ENCODE assay signal across 11 cellular contexts in genomic region chr18:76364282-76365259, GRCh38.
DNase-seq lines count a peak whose midpoint lies in the region; ATAC-seq, FAIRE-seq and TF ChIP-seq lines count a peak whose summit lies in the region.
"Had no signal": no experiment of that assay in that cellular context is flagged by ENCODE, and none has a peak within 500 bp of the region (broad histone marks: within the 10 kb centered on the region; RNA-seq: fewer than 3 reads in every experiment).

No MANE protein-coding gene starts in this region.

- no peak overlapping the region for H3K4me3 ChIP-seq in SK-N-SH (ENCODE audit: low read depth in 2 of 2, low read length in 1 of 2)
- H3K4me3 ChIP-seq in gastroesophageal sphincter, result no peak overlapping the region
- H3K4me3 ChIP-seq: cardiac muscle cell had no signal

- TF ChIP-seq POLR2A in GM12891 (IDR thresholded peaks at IDR 0.05; ENCODE audit: low read depth, low read length) (no peak), gastroesophageal sphincter (IDR thresholded peaks at IDR 0.05) (no peak)

- H2AFZ ChIP-seq in SK-N-SH (ENCODE audit: low read depth), result no peak overlapping the region

- TF ChIP-seq RAD21 in SK-N-SH (IDR thresholded peaks at IDR 0.05; ENCODE audit: low read length), result no peak

- TF ChIP-seq CTCF in SK-N-SH (IDR thresholded peaks at IDR 0.05) (no peak), gastroesophageal sphincter (IDR thresholded peaks at IDR 0.05) (no peak)

- no peak overlapping the region for H3K27ac ChIP-seq in SK-N-SH (ENCODE audit: low read depth in 2 of 2, low read length in 1 of 2)
- H3K27ac ChIP-seq in gastroesophageal sphincter, result no peak overlapping the region
- H3K27ac ChIP-seq: cardiac muscle cell had no signal

- H3K4me1 ChIP-seq in SK-N-SH (ENCODE audit: control insufficient read depth in 1 of 2, insufficient read depth in 2 of 2, low read depth in 1 of 2, low read length in 1 of 2) (no peaks in the 10 kb centered on the region), gastroesophageal sphincter (no peaks in the 10 kb centered on the region)

- H3F3A ChIP-seq in SK-N-SH (replicated peaks; ENCODE audit: insufficient read depth), result no peaks in the 10 kb centered on the region

- peaks cover 0 to 4% of the 10 kb centered on the region in 2 experiments for H3K36me3 ChIP-seq in SK-N-SH (replicated peaks in 1 of 2; ENCODE audit: control insufficient read depth in 1 of 2, insufficient read depth in 2 of 2, low read length in 1 of 2)
- H3K36me3 ChIP-seq in gastroesophageal sphincter, result peaks cover 0 to 50% of the 10 kb centered on the region in 2 donors

- H3K27me3 ChIP-seq in SK-N-SH (ENCODE audit: insufficient read depth) (no peaks in the 10 kb centered on the region), gastroesophageal sphincter (no peaks in the 10 kb centered on the region)
- H3K27me3 ChIP-seq: cardiac muscle cell had no signal

- FAIRE-seq in GM12891 (lab: Jason Lieb, UNC), result peak; percentile 48

- H3K4me2 ChIP-seq in SK-N-SH, result no peak overlapping the region

- POLR2A ChIA-PET in SK-N-SH (lab: Yijun Ruan, JAX), result no interaction called here

- DNase-seq in GM12891 (ENCODE audit: insufficient read length, low spot score) (no peak), NCI-H1048 (lab: John Stamatoyannopoulos, UW) (no peak), SK-N-SH (no peak), NCI-H2196 treated with DMSO at 0.1 percent for 48 hours (lab: John Stamatoyannopoulos, UW; ENCODE audit: unreplicated experiment) (no peak)
- DNase-seq in activated CD4-positive, alpha-beta T cell treated with anti-CD3 and anti-CD28 coated beads, Interleukin-2, amount 50 U/mL, for 48 hours, result peak; percentile 27 to 60
- DNase-seq: NCI-H446, nucleus accumbens had no signal

- no peak overlapping the region for H3K9ac ChIP-seq in SK-N-SH

- CTCF ChIA-PET in SK-N-SH (lab: Yijun Ruan, JAX), result interaction anchor here (0.9 to 1.1 kb wide), 2 partner anchors 16 to 345 kb away, joined by 3 read pairs; no protein-coding TSS in a partner anchor

- no peaks in the 10 kb centered on the region for H4K20me1 ChIP-seq in SK-N-SH (ENCODE audit: insufficient read depth)

- H3K9me3 ChIP-seq in SK-N-SH (no peaks in the 10 kb centered on the region), gastroesophageal sphincter (no peaks in the 10 kb centered on the region)

- ATAC-seq in GM19328 (IDR thresholded peaks at IDR 0.05; ENCODE audit: unreplicated experiment) (peak; percentile 68), HG02938 (IDR thresholded peaks at IDR 0.05; ENCODE audit: unreplicated experiment) (peak; percentile 91), gastroesophageal sphincter (no peak)

- WGBS in SK-N-SH (ENCODE audit: low lambda C conversion rate), result 71% methylated on average over 14 of the region's 14 CpGs
- 87% methylated on average over 12 to 13 of the region's 14 CpGs for WGBS in gastroesophageal sphincter (ENCODE audit: low coverage in 1 of 2), 2 donors

- H3K9me2 ChIP-seq in SK-N-SH, result no peaks in the 10 kb centered on the region

- H3K79me2 ChIP-seq in SK-N-SH (ENCODE audit: insufficient read depth), result no peaks in the 10 kb centered on the region

- TF ChIP-seq EP300 in SK-N-SH (IDR thresholded peaks at IDR 0.05; ENCODE audit: borderline replicate concordance in 1 of 2, low read depth in 1 of 2, low read length in 1 of 2), result no peak
- no peak for TF ChIP-seq EP300 in gastroesophageal sphincter (IDR thresholded peaks at IDR 0.05)

TF ChIP-seq in GM12891, 5 proteins besides CTCF, POLR2A, EP300 and RAD21:
- TF ChIP-seq TAF1 (IDR thresholded peaks at IDR 0.05; ENCODE audit: low read depth, low read length), result no peak
- TF ChIP-seq POLR2AphosphoS5 (IDR thresholded peaks at IDR 0.05; ENCODE audit: low read depth, low read length), result no peak
- no peak for TF ChIP-seq POU2F2 (IDR thresholded peaks at IDR 0.05; ENCODE audit: low read depth, low read length)
- no peak for TF ChIP-seq PAX5 (IDR thresholded peaks at IDR 0.05; ENCODE audit: insufficient read depth, low read length, severe bottlenecking)
- no peak for TF ChIP-seq SPI1 (IDR thresholded peaks at IDR 0.05; ENCODE audit: low read depth, low read length)

TF ChIP-seq in SK-N-SH, 30 proteins besides CTCF, POLR2A, EP300 and RAD21:
- TF ChIP-seq YY1 (IDR thresholded peaks at IDR 0.05; ENCODE audit: low read depth) (no peak), MXI1 (IDR thresholded peaks at IDR 0.05; ENCODE audit: low read depth, low read length) (no peak), MEF2A (IDR thresholded peaks at IDR 0.05; ENCODE audit: borderline replicate concordance, low read depth) (no peak), CHD2 (IDR thresholded peaks at IDR 0.05; ENCODE audit: low read length, partially characterized antibody) (no peak), FOXJ3 (CRISPR knock-in tag; IDR thresholded peaks at IDR 0.05) (no peak), TCF12 (IDR thresholded peaks at IDR 0.05) (no peak), RCOR1 (IDR thresholded peaks at IDR 0.05; ENCODE audit: low read length) (no peak), RXRA (IDR thresholded peaks at IDR 0.05; ENCODE audit: borderline replicate concordance, low read depth) (no peak), RFX5 (IDR thresholded peaks at IDR 0.05; ENCODE audit: low read length) (no peak), JUND (IDR thresholded peaks at IDR 0.05) (no peak), TAF1 (IDR thresholded peaks at IDR 0.05; ENCODE audit: borderline replicate concordance, low read depth, low read length) (no peak), EZH2phosphoT487 (IDR thresholded peaks at IDR 0.05; ENCODE audit: borderline replicate concordance, low read depth) (no peak), POLR2AphosphoS5 (IDR thresholded peaks at IDR 0.05; ENCODE audit: low read depth, low read length) (no peak), USF2 (IDR thresholded peaks at IDR 0.05; ENCODE audit: borderline replicate concordance, low read depth, low read length) (no peak)
TF ChIP-seq in SK-N-SH: peak in this region for 0.

Comparison
In these comparisons a context has a peak if more than half of its experiments do, and no peak if none do; other contexts are left out.
1. DNase-seq: peak in activated CD4-positive, alpha-beta T cell treated with anti-CD3 and anti-CD28 coated beads, Interleukin-2, amount 50 U/mL, for 48 hours (2 of 2); none in GM12891 (single experiment), NCI-H1048 (single experiment), SK-N-SH (single experiment) and NCI-H2196 treated with DMSO at 0.1 percent for 48 hours (single experiment).